Comparison of ENCODE assay signal across 8 cellular contexts in genomic region chr19:58439576-58440554, GRCh38. TPM values are rescaled to one million over a fixed set of nuclear protein-coding genes. Genes with fewer than 3 reads are reported as not detected.
DNase-seq lines count a peak whose midpoint lies in the region; ATAC-seq and TF ChIP-seq lines count a peak whose summit lies in the region.

ZNF132 (minus strand) TSS chr19:58440153; CDS start chr19:58439821, 332 bp downstream.

- peak within 1 kb of the TSS; percentile 41 for H3K4me3 ChIP-seq in mucosa of descending colon

- peaks cover 53% of the 10 kb centered on the region for H3K9me3 ChIP-seq in mucosa of descending colon

- H3K27ac ChIP-seq in epithelial cell of prostate: peak within 1 kb of the TSS; percentile 41

- TF ChIP-seq CTCF in mucosa of descending colon (IDR thresholded peaks at IDR 0.05): no peak

- H3K36me3 ChIP-seq in mucosa of descending colon (ENCODE audit: low read depth): peaks cover 16% of the 10 kb centered on the region

- ATAC-seq in GM18858 (IDR thresholded peaks at IDR 0.05; ENCODE audit: unreplicated experiment) (peak; percentile 93), HG03064 (IDR thresholded peaks at IDR 0.05; ENCODE audit: low read depth, unreplicated experiment) (peak; percentile 94), mucosa of descending colon (peak; percentile 99)

- DNase-seq in NCI-H524 treated with DMSO at 0.1 percent for 48 hours (lab: John Stamatoyannopoulos, UW): peak; percentile 99
- DNase-seq in activated T-cell treated with anti-CD3 and anti-CD28 coated beads for 4 hours: peak; percentile 85
- DNase-seq in epithelial cell of prostate (ENCODE audit: low read depth, low spot score): peak; percentile 97
- peak; percentile 92 to 98 (median 97) for DNase-seq in mucosa of descending colon
- DNase-seq in stimulated activated CD8-positive, alpha-beta memory T cell treated with anti-CD3 and anti-CD28 coated beads, Interleukin-2, amount 100 ng/mL, for 1 hour (ENCODE audit: low read depth in 2 of 2): peak; percentile 85 to 87
- DNase-seq in SIG-M5 (lab: John Stamatoyannopoulos, UW): no peak

- intact Hi-C loops in mucosa of descending colon (cut with DNase I, micrococcal nuclease): no loop called here

- peaks cover 10% of the 10 kb centered on the region for H3K4me1 ChIP-seq in mucosa of descending colon (ENCODE audit: low read depth)

RNA-seq across cellular contexts. Expression of gene ZNF132, which starts in this region (rescaled TPM):
- 1 to 10 TPM; 1.5 to 9.8 (median 5.6) TPM for total RNA-seq in mucosa of descending colon
